ENCODE assay signal across 9 cellular contexts in genomic region chrX:49876750-49877149, GRCh38. TPM values are rescaled to one million over a fixed set of nuclear protein-coding genes. Genes with fewer than 3 reads are reported as not detected.
DNase-seq lines count a peak whose midpoint lies in the region; ATAC-seq, FAIRE-seq and TF ChIP-seq lines count a peak whose summit lies in the region.
"Had no signal": no experiment of that assay in that cellular context is flagged by ENCODE, and none has a peak within 500 bp of the region (broad histone marks: within the 10 kb centered on the region; RNA-seq: fewer than 3 reads in every experiment).

No MANE protein-coding gene starts in this region.

- TF ChIP-seq POLR2A in endothelial cell of umbilical vein (IDR thresholded peaks at IDR 0.05; ENCODE audit: low read depth, low read length), result no peak

- H3K27ac ChIP-seq in GM23248 (no peak overlapping the region), OCI-LY1 (ENCODE audit: low read depth, low read length, poor library complexity, severe bottlenecking) (no peak overlapping the region), endothelial cell of umbilical vein (ENCODE audit: insufficient read depth, low read depth, low read length) (no peak overlapping the region)

- H3K27ac Mint-ChIP-seq in progenitor cell of endocrine pancreas, result no peak overlapping the region

- dilution Hi-C loops in endothelial cell of umbilical vein (cut with MboI; ENCODE audit: extremely low pct_ligation_motif_present, low sequenced_read_pairs), result no loop called here

- peaks cover 5% of the 10 kb centered on the region for H3K36me3 Mint-ChIP-seq in progenitor cell of endocrine pancreas (ENCODE audit: insufficient read depth)

- 28 to 43% methylated on average over 2 to 3 of the region's 3 CpGs for WGBS in GM23248 (ENCODE audit: low coverage in 1 of 2, low lambda C conversion rate in 2 of 2, missing lambda C conversion rate in 2 of 2), 2 experiments

- DNase-seq in DMS 273 (lab: John Stamatoyannopoulos, UW; ENCODE audit: unreplicated experiment), result peak; percentile 73
- no peak for DNase-seq in DMS 273 treated with DMSO at 0.1 percent for 48 hours (lab: John Stamatoyannopoulos, UW)
- DNase-seq in GM23248, result peak; percentile 42
- peak; percentile 39 for DNase-seq in endothelial cell of umbilical vein (ENCODE audit: low read depth, low spot score)
- DNase-seq in progenitor cell of endocrine pancreas (ENCODE audit: low spot score, unreplicated experiment), result no peak
- DNase-seq in activated CD4-positive, CD25-positive, alpha-beta regulatory T cell treated with anti-CD3 and anti-CD28 coated beads, Interleukin-2, amount 50 U/mL, for 72 hours, result no peak

- H3K4me1 Mint-ChIP-seq in progenitor cell of endocrine pancreas (ENCODE audit: low read depth), result peaks cover 16% of the 10 kb centered on the region

- H3K9me3 ChIP-seq in GM23248 (ENCODE audit: low read depth) (no peaks in the 10 kb centered on the region), OCI-LY1 (ENCODE audit: low read length) (no peaks in the 10 kb centered on the region), endothelial cell of umbilical vein (replicated peaks; ENCODE audit: control insufficient read depth, insufficient read depth, low read length) (no peaks in the 10 kb centered on the region)

- H3K4me1 ChIP-seq in GM23248 (ENCODE audit: insufficient read depth) (0 out of 2 replicates have a peak, but pooled peaks cover 6% of the 10 kb centered on the region), OCI-LY1 (ENCODE audit: insufficient read depth, low read length, severe bottlenecking) (peaks cover 19% of the 10 kb centered on the region), endothelial cell of umbilical vein (ENCODE audit: control insufficient read depth, extremely low read depth, insufficient read depth, low read length) (peaks cover 5% of the 10 kb centered on the region)

- no peak overlapping the region for H3K4me3 ChIP-seq in GM23248
- no peak overlapping the region for H3K4me3 ChIP-seq in OCI-LY1 (ENCODE audit: low read depth, low read length, poor library complexity, severe bottlenecking)
- no peak overlapping the region for H3K4me3 ChIP-seq in endothelial cell of umbilical vein (replicated peaks in 1 of 3; ENCODE audit: insufficient read depth in 1 of 3, low read depth in 1 of 3, low read length in 3 of 3)

- FAIRE-seq in endothelial cell of umbilical vein (lab: Jason Lieb, UNC), result peak; percentile 78

- H3K4me2 ChIP-seq in GM23248 (ENCODE audit: unreplicated experiment), result no peak overlapping the region
- H3K4me2 ChIP-seq in OCI-LY1 (ENCODE audit: low read length), result no peak overlapping the region
- H3K4me2 ChIP-seq in endothelial cell of umbilical vein (ENCODE audit: insufficient read depth, low read length), result no peak overlapping the region

- peaks cover 7% of the 10 kb centered on the region for H3K9me3 Mint-ChIP-seq in progenitor cell of endocrine pancreas (ENCODE audit: low read depth)

- H4K20me1 ChIP-seq in GM23248 (ENCODE audit: insufficient read depth) (no peaks in the 10 kb centered on the region), OCI-LY1 (ENCODE audit: insufficient read depth, low read length) (no peaks in the 10 kb centered on the region), endothelial cell of umbilical vein (replicated peaks; ENCODE audit: control insufficient read depth, extremely low read depth, insufficient read depth, low read length) (no peaks in the 10 kb centered on the region)

- H3K9me1 ChIP-seq in endothelial cell of umbilical vein (replicated peaks; ENCODE audit: control insufficient read depth, extremely low read depth, insufficient read depth, low read length), result no peaks in the 10 kb centered on the region

- no peaks in the 10 kb centered on the region for H3K9me2 ChIP-seq in GM23248 (ENCODE audit: insufficient read depth)
- H3K9me2 ChIP-seq in OCI-LY1 (ENCODE audit: low read depth, low read length), result no peaks in the 10 kb centered on the region

- H2AFZ ChIP-seq in GM23248 (no peak overlapping the region), OCI-LY1 (ENCODE audit: low read length) (no peak overlapping the region), endothelial cell of umbilical vein (ENCODE audit: low read depth, low read length) (no peak overlapping the region)

- H3K79me2 ChIP-seq in GM23248 (ENCODE audit: insufficient read depth), result 0 out of 2 replicates have a peak, but pooled peaks cover 9% of the 10 kb centered on the region
- H3K79me2 ChIP-seq in OCI-LY1 (ENCODE audit: insufficient read depth, low read length), result no peaks in the 10 kb centered on the region
- no peaks in the 10 kb centered on the region for H3K79me2 ChIP-seq in endothelial cell of umbilical vein (ENCODE audit: control insufficient read depth, insufficient read depth, low read length)

- H3K27me3 Mint-ChIP-seq in progenitor cell of endocrine pancreas, result no peaks in the 10 kb centered on the region

- in situ Hi-C loops in GM23248 (cut with MboI), result no loop called here

- H3K9ac ChIP-seq in GM23248 (no peak overlapping the region), OCI-LY1 (ENCODE audit: low read length) (no peak overlapping the region), endothelial cell of umbilical vein (replicated peaks; ENCODE audit: extremely low read depth, insufficient read depth, low read length) (no peak overlapping the region)

- intact Hi-C loops in endothelial cell of umbilical vein (cut with micrococcal nuclease), result loop anchor here (1.0 kb wide), 1 partner anchor 36 kb away; no protein-coding TSS in a partner anchor

- peak overlapping the region; percentile 48 for H3K4me3 Mint-ChIP-seq in progenitor cell of endocrine pancreas (ENCODE audit: low read depth)

- POLR2A ChIA-PET in endothelial cell of umbilical vein (lab: Charles Lee), result interaction anchor here (0.5 kb wide), 1 partner anchor 1324 kb away, joined by 8 read pairs; no protein-coding TSS in a partner anchor

- no peaks in the 10 kb centered on the region for H3K27me3 ChIP-seq in GM23248 (replicated peaks; ENCODE audit: insufficient read depth)
- no peaks in the 10 kb centered on the region for H3K27me3 ChIP-seq in OCI-LY1 (ENCODE audit: insufficient read depth, low read length)
- no peaks in the 10 kb centered on the region for H3K27me3 ChIP-seq in endothelial cell of umbilical vein (ENCODE audit: control insufficient read depth in 2 of 2, insufficient read depth in 2 of 2, low read length in 2 of 2)

- BruUV-seq in endothelial cell of umbilical vein (replicated peaks; lab: Mats Ljungman, UMichigan), result no TSS peak

- no peak for ATAC-seq in HG02870 (IDR thresholded peaks at IDR 0.05; ENCODE audit: unreplicated experiment)

- CTCF ChIA-PET in endothelial cell of umbilical vein (lab: Charles Lee), result interaction anchor here (0.6 to 1.0 kb wide), 9 partner anchors 16 to 329 kb away, joined by 3 to 6 read pairs (median 3); no protein-coding TSS in a partner anchor

- TF ChIP-seq CTCF in OCI-LY1 (IDR thresholded peaks at IDR 0.05; ENCODE audit: low read length) (peak; percentile 42), endothelial cell of umbilical vein (IDR thresholded peaks at IDR 0.05; ENCODE audit: extremely low read depth in 1 of 2, insufficient read depth in 1 of 2, low read depth in 1 of 2, low read length in 2 of 2) (peak; percentile 23 to 33), progenitor cell of endocrine pancreas (IDR thresholded peaks at IDR 0.05; ENCODE audit: unreplicated experiment) (peak; percentile 57)

- no peaks in the 10 kb centered on the region for H3K36me3 ChIP-seq in GM23248 (ENCODE audit: low read depth)
- no peaks in the 10 kb centered on the region for H3K36me3 ChIP-seq in OCI-LY1 (ENCODE audit: insufficient read depth, low read length)
- H3K36me3 ChIP-seq in endothelial cell of umbilical vein (ENCODE audit: control insufficient read depth in 2 of 2, extremely low read depth in 1 of 2, insufficient read depth in 2 of 2, low read length in 2 of 2), result no peaks in the 10 kb centered on the region

- H3F3A ChIP-seq in GM23248 (ENCODE audit: insufficient read depth) (no peaks in the 10 kb centered on the region), OCI-LY1 (ENCODE audit: insufficient read depth, low read length) (no peaks in the 10 kb centered on the region)

RNA-seq across cellular contexts. Expression of gene USP27X, which starts 2.5 kb away (rescaled TPM):
- total RNA-seq in GM23248 (2014; rRNA removed; shearing (Covaris generic)), result 1.2 and 2.8 TPM in 2 replicates
- polyA plus RNA-seq in GM23248 (2016; fragmentation: Nextera tagmentation; extraction: Ambion mirVana) (0.28 and 0.31 TPM in 2 replicates), endothelial cell of umbilical vein (2.2 and 2.4 TPM in 2 replicates)
- total RNA-seq in endothelial cell of umbilical vein (2.3 and 3.0 TPM in 2 replicates), progenitor cell of endocrine pancreas (7.4 and 7.6 TPM in 2 replicates)
- 2.6 and 2.8 TPM in 2 replicates for polyA plus RNA-seq in endothelial cell of umbilical vein (2011; cell fraction: cytosol; rRNA removed)
- 0.98 and 1.3 TPM in 2 replicates for polyA plus RNA-seq in endothelial cell of umbilical vein (2011; cell fraction: nucleus; rRNA removed)
- polyA plus RNA-seq in endothelial cell of umbilical vein (2012), result 2.9 and 3.3 TPM in 2 replicates
- polyA minus RNA-seq in endothelial cell of umbilical vein, result 5.5 and 7.4 TPM in 2 replicates
- 0.31 TPM for polyA minus RNA-seq in endothelial cell of umbilical vein (2011; cell fraction: cytosol; rRNA and poly(A)+ RNA removed)
- polyA minus RNA-seq in endothelial cell of umbilical vein (2011; cell fraction: nucleus; rRNA and poly(A)+ RNA removed), result 1.7 and 2.7 TPM in 2 replicates

RNA-seq across cellular contexts. Expression of gene CLCN5, which starts 45.6 kb away (rescaled TPM):
- 2.9 and 4.6 TPM in 2 replicates for total RNA-seq in GM23248 (2014; rRNA removed; shearing (Covaris generic))
- polyA plus RNA-seq in GM23248 (2016; fragmentation: Nextera tagmentation; extraction: Ambion mirVana) (1.8 and 2.0 TPM in 2 replicates), endothelial cell of umbilical vein (2.7 and 3.1 TPM in 2 replicates)
- total RNA-seq in endothelial cell of umbilical vein (12.9 TPM in 2 replicates), progenitor cell of endocrine pancreas (14.0 and 17.2 TPM in 2 replicates)
- 1.7 and 1.8 TPM in 2 replicates for polyA plus RNA-seq in endothelial cell of umbilical vein (2011; cell fraction: cytosol; rRNA removed)
- polyA plus RNA-seq in endothelial cell of umbilical vein (2011; cell fraction: nucleus; rRNA removed), result 6.6 and 6.8 TPM in 2 replicates
- polyA plus RNA-seq in endothelial cell of umbilical vein (2012), result 5.8 and 6.2 TPM in 2 replicates
- 21.9 and 24.1 TPM in 2 replicates for polyA minus RNA-seq in endothelial cell of umbilical vein
- 7.9 TPM for polyA minus RNA-seq in endothelial cell of umbilical vein (2011; cell fraction: cytosol; rRNA and poly(A)+ RNA removed)
- polyA minus RNA-seq in endothelial cell of umbilical vein (2011; cell fraction: nucleus; rRNA and poly(A)+ RNA removed), result 13.4 and 19.4 TPM in 2 replicates

RNA-seq across cellular contexts. Expression of gene PAGE4, which starts 47.6 kb away (rescaled TPM):
- not detected in 2 replicates for total RNA-seq in GM23248 (2014; rRNA removed; shearing (Covaris generic))
- polyA plus RNA-seq in GM23248 (2016; fragmentation: Nextera tagmentation; extraction: Ambion mirVana) (not detected in 2 replicates), endothelial cell of umbilical vein (not detected in 2 replicates)
- total RNA-seq in endothelial cell of umbilical vein (not detected in 2 replicates), progenitor cell of endocrine pancreas (not detected in 2 replicates)
- not detected in 2 replicates for polyA plus RNA-seq in endothelial cell of umbilical vein (2011; cell fraction: cytosol; rRNA removed)
- polyA plus RNA-seq in endothelial cell of umbilical vein (2011; cell fraction: nucleus; rRNA removed), result not detected in 2 replicates
- polyA plus RNA-seq in endothelial cell of umbilical vein (2012), result not detected in 2 replicates
- polyA minus RNA-seq in endothelial cell of umbilical vein, result not detected in 2 replicates
- polyA minus RNA-seq in endothelial cell of umbilical vein (2011; cell fraction: cytosol; rRNA and poly(A)+ RNA removed), result not detected
- polyA minus RNA-seq in endothelial cell of umbilical vein (2011; cell fraction: nucleus; rRNA and poly(A)+ RNA removed), result not detected in 2 replicates
- total RNA-seq: activated CD8-positive, alpha-beta memory T cell treated with anti-CD3 and anti-CD28 coated beads for 36 hours had no signal

Comparison
In these comparisons a context has a peak if more than half of its experiments do, and no peak if none do; other contexts are left out.
1. DNase-seq: peak in DMS 273 (single experiment), GM23248 (single experiment) and endothelial cell of umbilical vein (single experiment); none in DMS 273 treated with DMSO at 0.1 percent for 48 hours (single experiment), progenitor cell of endocrine pancreas (single experiment) and activated CD4-positive, CD25-positive, alpha-beta regulatory T cell treated with anti-CD3 and anti-CD28 coated beads, Interleukin-2, amount 50 U/mL, for 72 hours (single experiment).
2. Peak in every context shown above with its lines, with median percentiles within 50 percentile points of each other: CTCF ChIP-seq.